In genomic region chr16:84277244-84277823, GRCh38 we compare ENCODE assay signal across 9 cellular contexts. TPM values are rescaled to one million over a fixed set of nuclear protein-coding genes. Genes with fewer than 3 reads are reported as not detected.
DNase-seq lines count a peak whose midpoint lies in the region; ATAC-seq and TF ChIP-seq lines count a peak whose summit lies in the region.
"Had no signal": no experiment of that assay in that cellular context is flagged by ENCODE, and none has a peak within 500 bp of the region (broad histone marks: within the 10 kb centered on the region; RNA-seq: fewer than 3 reads in every experiment).

No MANE protein-coding gene starts in this region.

- DNase-seq in NCI-H1417 (lab: John Stamatoyannopoulos, UW) (peak; percentile 26 to 73 (median 54)), NCI-H1417 treated with DMSO at 0.1 percent for 48 hours (lab: John Stamatoyannopoulos, UW) (no peak), NCI-H1092 (lab: John Stamatoyannopoulos, UW) (peak; percentile 56), cardiac fibroblast (ENCODE audit: low read depth in 2 of 2) (peak; percentile 60 to 67), left lobe of liver (ENCODE audit: low spot score) (peak; percentile 57)
- DNase-seq in activated CD4-positive, CD25-positive, alpha-beta regulatory T cell treated with anti-CD3 and anti-CD28 coated beads, Interleukin-2, amount 50 U/mL, for 16 hours (ENCODE audit: low read depth, low spot score): peak; percentile 50
- DNase-seq in stimulated activated CD4-positive, alpha-beta T cell treated with anti-CD3 and anti-CD28 coated beads, TNF-alpha, amount 100 ng/mL, for 1 hour (ENCODE audit: low read depth in 3 of 3, low spot score in 1 of 3): peak; percentile 31 to 60 (median 47)

- no peak overlapping the region for H3K4me3 ChIP-seq in cardiac fibroblast (replicated peaks in 1 of 2; ENCODE audit: low read depth in 2 of 2, low read length in 2 of 2)
- H3K4me3 ChIP-seq: BLaER1 had no signal

- peak; percentile 87 for TF ChIP-seq CTCF in cardiac fibroblast (IDR thresholded peaks at IDR 0.05; ENCODE audit: low read depth, low read length)

- ATAC-seq in left lobe of liver (peak; percentile 83), GM19035 (IDR thresholded peaks at IDR 0.05; ENCODE audit: unreplicated experiment) (no peak)

RNA-seq across cellular contexts. Expression of gene WFDC1, which starts 17.3 kb away (rescaled TPM):
- 1.4 TPM for total RNA-seq in left lobe of liver

RNA-seq across cellular contexts. Expression of gene KCNG4, which starts 37.5 kb away (rescaled TPM):
- total RNA-seq in left lobe of liver: not detected
